In genomic region chr5:140189977-140190867, GRCh38 we compare ENCODE assay signal across 15 cellular contexts. TPM values are rescaled to one million over a fixed set of nuclear protein-coding genes. Genes with fewer than 3 reads are reported as not detected.
A peak's percentile ranks its signal among the peaks of the same experiment; 100 is the strongest.
DNase-seq lines count a peak whose midpoint lies in the region; ATAC-seq, FAIRE-seq and TF ChIP-seq lines count a peak whose summit lies in the region.
"Had no signal": no experiment of that assay in that cellular context is flagged by ENCODE, and none has a peak within 500 bp of the region (broad histone marks: within the 10 kb centered on the region; RNA-seq: fewer than 3 reads in every experiment).

No MANE protein-coding gene starts in this region.

- no peak overlapping the region for H2BK5ac ChIP-seq in mesendoderm (ENCODE audit: low read length)

- peak; percentile 69 for ATAC-seq in left lung
- ATAC-seq in HG03095 (IDR thresholded peaks at IDR 0.05; ENCODE audit: unreplicated experiment) = no peak

- no peak overlapping the region for H3K4ac ChIP-seq in mesendoderm (ENCODE audit: low read depth, low read length)

- no peak overlapping the region for H2AK5ac ChIP-seq in mesendoderm (ENCODE audit: low read length)

- BruUV-seq in endothelial cell of umbilical vein (replicated peaks; lab: Mats Ljungman, UMichigan) = no TSS peak

- TF ChIP-seq POLR2A in endothelial cell of umbilical vein (IDR thresholded peaks at IDR 0.05; ENCODE audit: low read depth, low read length) = no peak

- no peak overlapping the region for H3K4me3 Mint-ChIP-seq in type B pancreatic cell
- H3K4me3 Mint-ChIP-seq: activated CD4-positive, alpha-beta T cell treated with anti-CD3 and anti-CD28 coated beads, Interleukin-2, amount 10 ng/mL, durations not matched to agents 7 days and 5 days; activated naive CD8-positive, alpha-beta T cell treated with anti-CD3 and anti-CD28 coated beads, Interleukin-2, amount 10 ng/mL, durations not matched to agents 7 days and 5 days; naive B cell had no signal

- H2AFZ ChIP-seq in endothelial cell of umbilical vein (ENCODE audit: low read depth, low read length) = no peak overlapping the region

- no peak for FAIRE-seq in endothelial cell of umbilical vein (lab: Jason Lieb, UNC)
- FAIRE-seq: A204.1 had no signal

- WGBS in mesendoderm (ENCODE audit: extremely low coverage, insufficient coverage, low lambda C conversion rate) = no CpG with 5 or more reads among the region's 3 CpGs

- no peaks in the 10 kb centered on the region for H4K20me1 ChIP-seq in endothelial cell of umbilical vein (replicated peaks; ENCODE audit: control insufficient read depth, extremely low read depth, insufficient read depth, low read length)

- no peaks in the 10 kb centered on the region for H3K27me3 Mint-ChIP-seq in type B pancreatic cell
- H3K27me3 Mint-ChIP-seq: activated naive CD8-positive, alpha-beta T cell treated with anti-CD3 and anti-CD28 coated beads, Interleukin-2, amount 10 ng/mL, durations not matched to agents 7 days and 5 days had no signal

- no peak overlapping the region for H2BK15ac ChIP-seq in mesendoderm (replicated peaks; ENCODE audit: low read depth)

- H3K4me3 ChIP-seq in endothelial cell of umbilical vein (replicated peaks in 1 of 3; ENCODE audit: insufficient read depth in 1 of 3, low read depth in 1 of 3, low read length in 3 of 3) (no peak overlapping the region), left lung (no peak overlapping the region), mesendoderm (ENCODE audit: low read length) (no peak overlapping the region)
- H3K4me3 ChIP-seq: SJCRH30, thoracic aorta had no signal

- no peaks in the 10 kb centered on the region for H3K79me1 ChIP-seq in mesendoderm (ENCODE audit: low read length)

- CTCF ChIA-PET in endothelial cell of umbilical vein (lab: Charles Lee) = interaction anchor here (0.9 to 1.9 kb wide), 6 partner anchors 15 to 162 kb away, joined by 3 to 10 read pairs (median 4); partner anchors contain the start of genes CYSTM1 and HBEGF

- no peak overlapping the region for H3K18ac ChIP-seq in mesendoderm (ENCODE audit: low read length)

- H3K27ac Mint-ChIP-seq in type B pancreatic cell = no peak overlapping the region
- H3K27ac Mint-ChIP-seq: activated CD4-positive, alpha-beta T cell treated with anti-CD3 and anti-CD28 coated beads, Interleukin-2, amount 10 ng/mL, durations not matched to agents 7 days and 5 days; activated naive CD8-positive, alpha-beta T cell treated with anti-CD3 and anti-CD28 coated beads, Interleukin-2, amount 10 ng/mL, durations not matched to agents 7 days and 5 days had no signal

- no peaks in the 10 kb centered on the region for H3K27me3 ChIP-seq in endothelial cell of umbilical vein (ENCODE audit: control insufficient read depth in 2 of 2, insufficient read depth in 2 of 2, low read length in 2 of 2)
- no peaks in the 10 kb centered on the region for H3K27me3 ChIP-seq in left lung
- no peaks in the 10 kb centered on the region for H3K27me3 ChIP-seq in mesendoderm (ENCODE audit: insufficient read depth, low read length, poor library complexity)
- H3K27me3 ChIP-seq: SJCRH30 had no signal

- H3K79me2 ChIP-seq in endothelial cell of umbilical vein (ENCODE audit: control insufficient read depth, insufficient read depth, low read length) (no peaks in the 10 kb centered on the region), mesendoderm (ENCODE audit: control insufficient read depth, insufficient read depth, low read length) (no peaks in the 10 kb centered on the region)

- no peaks in the 10 kb centered on the region for H3K9me3 Mint-ChIP-seq in type B pancreatic cell
- H3K9me3 Mint-ChIP-seq: activated CD4-positive, alpha-beta T cell treated with anti-CD3 and anti-CD28 coated beads, Interleukin-2, amount 10 ng/mL, durations not matched to agents 7 days and 5 days; naive B cell had no signal

- H3K4me1 ChIP-seq in endothelial cell of umbilical vein (ENCODE audit: control insufficient read depth, extremely low read depth, insufficient read depth, low read length) (no peaks in the 10 kb centered on the region), left lung (peaks cover 0 to 16% of the 10 kb centered on the region in 2 donors), mesendoderm (ENCODE audit: control insufficient read depth, low read depth, low read length) (no peaks in the 10 kb centered on the region)
- H3K4me1 ChIP-seq: SJCRH30 had no signal

- POLR2A ChIA-PET in endothelial cell of umbilical vein (lab: Charles Lee) = no interaction called here

- no peaks in the 10 kb centered on the region for H3K4me1 Mint-ChIP-seq in type B pancreatic cell (ENCODE audit: unreplicated experiment)
- H3K4me1 Mint-ChIP-seq: activated CD4-positive, alpha-beta T cell treated with anti-CD3 and anti-CD28 coated beads, Interleukin-2, amount 10 ng/mL, durations not matched to agents 7 days and 5 days; naive B cell had no signal

- H3K9me1 ChIP-seq in endothelial cell of umbilical vein (replicated peaks; ENCODE audit: control insufficient read depth, extremely low read depth, insufficient read depth, low read length) = no peaks in the 10 kb centered on the region

- no peak overlapping the region for H2BK120ac ChIP-seq in mesendoderm (ENCODE audit: low read depth, low read length)

- intact Hi-C loops in endothelial cell of umbilical vein (cut with micrococcal nuclease) (no loop called here), left lung (cut with DNase I) (no loop called here)

- no peaks in the 10 kb centered on the region for H3K36me3 ChIP-seq in endothelial cell of umbilical vein (ENCODE audit: control insufficient read depth in 2 of 2, extremely low read depth in 1 of 2, insufficient read depth in 2 of 2, low read length in 2 of 2)
- H3K36me3 ChIP-seq in left lung = peaks cover 0 to 7% of the 10 kb centered on the region in 2 donors
- H3K36me3 ChIP-seq in mesendoderm (ENCODE audit: control insufficient read depth, insufficient read depth, low read length) = no peaks in the 10 kb centered on the region
- H3K36me3 ChIP-seq: SJCRH30, thoracic aorta had no signal

- H3K56ac ChIP-seq in mesendoderm (ENCODE audit: low read length) = no peak overlapping the region

- TF ChIP-seq CTCF in endothelial cell of umbilical vein (IDR thresholded peaks at IDR 0.05; ENCODE audit: extremely low read depth in 1 of 2, insufficient read depth in 1 of 2, low read depth in 1 of 2, low read length in 2 of 2) (no peak), left lung (IDR thresholded peaks at IDR 0.05) (no peak), type B pancreatic cell (conservative IDR thresholded peaks at IDR 0.05) (no peak)

- dilution Hi-C loops in endothelial cell of umbilical vein (cut with MboI; ENCODE audit: extremely low pct_ligation_motif_present, low sequenced_read_pairs) = no loop called here

- no peak overlapping the region for H4K8ac ChIP-seq in mesendoderm (ENCODE audit: low read depth, low read length)

- H3K9ac ChIP-seq in endothelial cell of umbilical vein (replicated peaks; ENCODE audit: extremely low read depth, insufficient read depth, low read length) (no peak overlapping the region), mesendoderm (ENCODE audit: low read length) (no peak overlapping the region)

- no peak overlapping the region for H3K4me2 ChIP-seq in endothelial cell of umbilical vein (ENCODE audit: insufficient read depth, low read length)
- H3K4me2 ChIP-seq in mesendoderm (ENCODE audit: low read length) = no peak overlapping the region

- H3K36me3 Mint-ChIP-seq in type B pancreatic cell = no peaks in the 10 kb centered on the region

- DNase-seq in A172 (ENCODE audit: low spot score) (peak; percentile 83), OCI-M1 (lab: John Stamatoyannopoulos, UW) (peak; percentile 90), endothelial cell of umbilical vein (ENCODE audit: low read depth, low spot score) (peak; percentile 82), left lung (no peak), type B pancreatic cell (ENCODE audit: extremely low spot score, unreplicated experiment) (no peak), mesendoderm (no peak)
- DNase-seq in activated CD4-positive, alpha-beta T cell treated with anti-CD3 and anti-CD28 coated beads for 48 hours = no peak
- DNase-seq: activated CD4-positive, alpha-beta T cell treated with anti-CD3 and anti-CD28 coated beads, Interleukin-2, amount 10 ng/mL, durations not matched to agents 7 days and 5 days; activated naive CD8-positive, alpha-beta T cell treated with anti-CD3 and anti-CD28 coated beads, Interleukin-2, amount 10 ng/mL, durations not matched to agents 7 days and 5 days; naive B cell; SJCRH30; stimulated activated CD4-positive, alpha-beta T cell treated with anti-CD3 and anti-CD28 coated beads, Interleukin-4, amount 100 ng/mL, for 1 hour had no signal

- H3K23ac ChIP-seq in mesendoderm (ENCODE audit: low read length) = no peak overlapping the region

- H3K27ac ChIP-seq in endothelial cell of umbilical vein (ENCODE audit: insufficient read depth, low read depth, low read length) = peak overlapping the region; percentile 2
- no peak overlapping the region for H3K27ac ChIP-seq in left lung
- no peak overlapping the region for H3K27ac ChIP-seq in mesendoderm (ENCODE audit: low read depth, low read length)
- H3K27ac ChIP-seq: SJCRH30, thoracic aorta had no signal

- no peak overlapping the region for H4K5ac ChIP-seq in mesendoderm (ENCODE audit: low read length)

- H3K9me3 ChIP-seq in endothelial cell of umbilical vein (replicated peaks; ENCODE audit: control insufficient read depth, insufficient read depth, low read length) (no peaks in the 10 kb centered on the region), left lung (no peaks in the 10 kb centered on the region)
- H3K9me3 ChIP-seq: SJCRH30, thoracic aorta had no signal

TF ChIP-seq in endothelial cell of umbilical vein, 7 proteins besides CTCF, POLR2A, EP300 and RAD21 (continues in another document):
- TF ChIP-seq, protein P1, sequence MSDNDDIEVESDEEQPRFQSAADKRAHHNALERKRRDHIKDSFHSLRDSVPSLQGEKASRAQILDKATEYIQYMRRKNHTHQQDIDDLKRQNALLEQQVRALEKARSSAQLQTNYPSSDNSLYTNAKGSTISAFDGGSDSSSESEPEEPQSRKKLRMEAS (IDR thresholded peaks at IDR 0.05; ENCODE audit: insufficient read depth, insufficient read length) = no peak
- TF ChIP-seq MYC (IDR thresholded peaks at IDR 0.05; ENCODE audit: low read depth, low read length) (no peak), FOS (IDR thresholded peaks at IDR 0.05; ENCODE audit: borderline replicate concordance, insufficient read depth, low read length) (peak; percentile 23)

RNA-seq across cellular contexts. Expression of gene CYSTM1, which starts 15.2 kb away (rescaled TPM):
- total RNA-seq in A172 (2014; rRNA removed; shearing (Covaris generic)) = 48.4 and 54.9 TPM in 2 replicates
- 28.9 and 36.0 TPM in 2 replicates for total RNA-seq in endothelial cell of umbilical vein
- polyA plus RNA-seq in endothelial cell of umbilical vein = 41.5 and 50.4 TPM in 2 replicates
- polyA plus RNA-seq in endothelial cell of umbilical vein (2011; cell fraction: cytosol; rRNA removed) = 26.3 and 29.5 TPM in 2 replicates
- polyA plus RNA-seq in endothelial cell of umbilical vein (2011; cell fraction: nucleus; rRNA removed) = 6.8 and 12.5 TPM in 2 replicates
- 22.8 and 28.5 TPM in 2 replicates for polyA plus RNA-seq in endothelial cell of umbilical vein (2012)
- polyA minus RNA-seq in endothelial cell of umbilical vein = 22.2 and 29.3 TPM in 2 replicates
- polyA minus RNA-seq in endothelial cell of umbilical vein (2011; cell fraction: cytosol; rRNA and poly(A)+ RNA removed) = 64.1 TPM
- polyA minus RNA-seq in endothelial cell of umbilical vein (2011; cell fraction: nucleus; rRNA and poly(A)+ RNA removed) = 5.0 and 6.4 TPM in 2 replicates
- 10 to 100 TPM; 85.2 to 90.4 TPM for total RNA-seq in left lung
- total RNA-seq in type B pancreatic cell (ENCODE audit: low replicate concordance) = 49.9 and 73.5 TPM in 2 replicates
- 21.9 TPM for polyA plus RNA-seq in mesendoderm (2013, experiment 1 of 2)
- polyA plus RNA-seq in mesendoderm (2013, experiment 2 of 2) = 20.3 TPM

Comparison
In these comparisons a context has a peak if more than half of its experiments do, and no peak if none do; other contexts are left out.
1. DNase-seq: peak in A172 (single experiment), OCI-M1 (single experiment) and endothelial cell of umbilical vein (single experiment); none in left lung (0 of 2), type B pancreatic cell (single experiment), mesendoderm (single experiment) and activated CD4-positive, alpha-beta T cell treated with anti-CD3 and anti-CD28 coated beads for 48 hours (single experiment).